8 cellular contexts compared by ENCODE assay signal in genomic region chr4:1348014-1348513, GRCh38. TPM values are rescaled to one million over a fixed set of nuclear protein-coding genes. Genes with fewer than 3 reads are reported as not detected.
A peak's percentile ranks its signal among the peaks of the same experiment; 100 is the strongest.
DNase-seq lines count a peak whose midpoint lies in the region; ATAC-seq, FAIRE-seq and TF ChIP-seq lines count a peak whose summit lies in the region.

No MANE protein-coding gene starts in this region.

- CTCF ChIA-PET in activated CD8-positive, alpha-beta T cell treated with anti-CD3 and anti-CD28 coated beads for 36 hours (lab: Charles Lee) = interaction anchor here (0.8 to 1.7 kb wide), 5 partner anchors 8 to 217 kb away, joined by 3 to 7 read pairs (median 5); no protein-coding TSS in a partner anchor

- H3K36me3 ChIP-seq in HAP-1 (replicated peaks) (peaks cover 18% of the 10 kb centered on the region), small intestine (ENCODE audit: control insufficient read depth in 2 of 2, insufficient read depth in 2 of 2, low read length in 2 of 2) (no peaks in the 10 kb centered on the region)

- H3K4me1 Mint-ChIP-seq in activated CD8-positive, alpha-beta T cell treated with anti-CD3 and anti-CD28 coated beads for 36 hours (ENCODE audit: low read depth) = peaks cover 40% of the 10 kb centered on the region

- H3K27ac Mint-ChIP-seq in activated CD8-positive, alpha-beta T cell treated with anti-CD3 and anti-CD28 coated beads for 36 hours = peak overlapping the region; percentile 90

- intact Hi-C loops in activated CD8-positive, alpha-beta T cell treated with anti-CD3 and anti-CD28 coated beads for 36 hours (cut with micrococcal nuclease) = no loop called here
- intact Hi-C loops in right cardiac atrium (cut with DNase I) = loop anchor here in 3 of 4 donors (5.0 to 10.0 kb wide), 3 partner anchors 53 to 216 kb away; no protein-coding TSS in a partner anchor

- FAIRE-seq in small intestine (lab: Jason Lieb, UNC) = no peak

- H3K4me3 Mint-ChIP-seq in activated CD8-positive, alpha-beta T cell treated with anti-CD3 and anti-CD28 coated beads for 36 hours = peak overlapping the region; percentile 84

- H3K4me1 ChIP-seq in HAP-1 = peaks cover 2% of the 10 kb centered on the region; the same call in 1 of the 2 replicates
- H3K4me1 ChIP-seq in right cardiac atrium (ENCODE audit: control insufficient read depth, insufficient read depth, low read length) = no peaks in the 10 kb centered on the region
- H3K4me1 ChIP-seq in small intestine (ENCODE audit: control insufficient read depth in 2 of 2, insufficient read depth in 1 of 2, low read depth in 1 of 2, low read length in 1 of 2) = peaks cover 0 to 3% of the 10 kb centered on the region in 2 donors

- in situ Hi-C loops in HAP-1 (cut with MboI; ENCODE audit: low sequenced_read_pairs) = no loop called here

- H3K9me3 ChIP-seq in HAP-1 = no peaks in the 10 kb centered on the region
- no peaks in the 10 kb centered on the region for H3K9me3 ChIP-seq in right cardiac atrium (ENCODE audit: control insufficient read depth, low read length)
- no peaks in the 10 kb centered on the region for H3K9me3 ChIP-seq in small intestine (ENCODE audit: control insufficient read depth, low read depth)

- H3K4me3 ChIP-seq in HAP-1 (peak overlapping the region; percentile 76), right cardiac atrium (ENCODE audit: low read length) (peak overlapping the region; percentile 46), small intestine (ENCODE audit: low read depth in 1 of 2, low read length in 2 of 2) (peak overlapping the region in 1 of 2 donors; percentile 78)

- H3K27me3 ChIP-seq in HAP-1 (ENCODE audit: low read depth) = no peaks in the 10 kb centered on the region
- no peaks in the 10 kb centered on the region for H3K27me3 ChIP-seq in right cardiac atrium (ENCODE audit: control insufficient read depth, insufficient read depth)
- no peaks in the 10 kb centered on the region for H3K27me3 ChIP-seq in small intestine (ENCODE audit: control insufficient read depth in 2 of 2, insufficient read depth in 2 of 2, low read length in 2 of 2)

- H3K27ac ChIP-seq in right cardiac atrium (ENCODE audit: low read length) (peak overlapping the region; percentile 65), small intestine (ENCODE audit: low read depth in 1 of 2, low read length in 1 of 2) (peak overlapping the region; percentile 97 to 98)

- ATAC-seq in activated CD8-positive, alpha-beta T cell treated with anti-CD3 and anti-CD28 coated beads for 36 hours = no peak
- ATAC-seq in right cardiac atrium (no peak), esophagus mucosa (no peak)

- no peaks in the 10 kb centered on the region for H3K27me3 Mint-ChIP-seq in activated CD8-positive, alpha-beta T cell treated with anti-CD3 and anti-CD28 coated beads for 36 hours

- no peaks in the 10 kb centered on the region for H3K9me3 Mint-ChIP-seq in activated CD8-positive, alpha-beta T cell treated with anti-CD3 and anti-CD28 coated beads for 36 hours

- no peak for TF ChIP-seq CTCF in activated CD8-positive, alpha-beta T cell treated with anti-CD3 and anti-CD28 coated beads for 36 hours (IDR thresholded peaks at IDR 0.05)

- WGBS in right cardiac atrium = 70% methylated on average over 12 of the region's 12 CpGs
- WGBS in small intestine, 3 donors = 48 to 62% (median 49%) methylated on average over 12 of the region's 12 CpGs

- H3K36me3 Mint-ChIP-seq in activated CD8-positive, alpha-beta T cell treated with anti-CD3 and anti-CD28 coated beads for 36 hours (ENCODE audit: low read depth) = no peaks in the 10 kb centered on the region

- POLR2A ChIA-PET in activated CD8-positive, alpha-beta T cell treated with anti-CD3 and anti-CD28 coated beads for 36 hours (lab: Charles Lee) = interaction anchor here (0.7 to 3.1 kb wide), 4 partner anchors 58 to 179 kb away, joined by 3 to 23 read pairs (median 4); partner anchors contain the start of genes CTBP1 and MAEA

- no peak for DNase-seq in HAP-1 (ENCODE audit: low spot score in 2 of 2)
- no peak for DNase-seq in activated CD8-positive, alpha-beta T cell treated with anti-CD3 and anti-CD28 coated beads for 36 hours
- peak; percentile 30 to 57 (median 49) for DNase-seq in right cardiac atrium
- DNase-seq in small intestine = no peak
- DNase-seq in mucosa of gallbladder (ENCODE audit: low spot score) = no peak
- no peak for DNase-seq in NCI-H1417 (lab: John Stamatoyannopoulos, UW)
- DNase-seq in RPMI8226 = no peak

RNA-seq across cellular contexts. Expression of gene UVSSA, which starts 1.1 kb away (rescaled TPM):
- 10 to 100 TPM; 18.6 to 20.2 TPM for total RNA-seq in activated CD8-positive, alpha-beta T cell treated with anti-CD3 and anti-CD28 coated beads for 36 hours
- 1 to 10 TPM; 7.7 to 8.8 (median 8.5) TPM for total RNA-seq in right cardiac atrium
- 5.0 TPM for polyA plus RNA-seq in right cardiac atrium
- 10 to 100 TPM in 1 of 3 donors, 1 to 10 TPM in 2; 8.5 to 10.5 (median 9.2) TPM for polyA plus RNA-seq in small intestine
- 11.0 TPM for total RNA-seq in esophagus mucosa
- 41.5 TPM for total RNA-seq in mucosa of gallbladder

RNA-seq across cellular contexts. Expression of gene NKX1-1, which starts 58.2 kb away (rescaled TPM):
- not detected for total RNA-seq in activated CD8-positive, alpha-beta T cell treated with anti-CD3 and anti-CD28 coated beads for 36 hours
- total RNA-seq in right cardiac atrium = not detected
- not detected for polyA plus RNA-seq in right cardiac atrium
- polyA plus RNA-seq in small intestine = not detected
- not detected for total RNA-seq in esophagus mucosa
- not detected for total RNA-seq in mucosa of gallbladder

RNA-seq across cellular contexts. Expression of gene MAEA, which starts 58.4 kb away (rescaled TPM):
- 10 to 100 TPM; 32.3 to 37.0 TPM for total RNA-seq in activated CD8-positive, alpha-beta T cell treated with anti-CD3 and anti-CD28 coated beads for 36 hours
- total RNA-seq in right cardiac atrium (10 to 100 TPM; 51.6 to 61.8 (median 59.2) TPM), esophagus mucosa (59.4 TPM), mucosa of gallbladder (78.0 TPM)
- polyA plus RNA-seq in right cardiac atrium (53.4 TPM), small intestine (10 to 100 TPM; 62.1 to 97.1 (median 69.4) TPM)

Comparison
In these comparisons a context has a peak if more than half of its experiments do, and no peak if none do; other contexts are left out.
1. DNase-seq: peak in right cardiac atrium (3 of 3); none in HAP-1 (0 of 2), activated CD8-positive, alpha-beta T cell treated with anti-CD3 and anti-CD28 coated beads for 36 hours (single experiment), small intestine (single experiment), mucosa of gallbladder (single experiment), NCI-H1417 (0 of 3) and RPMI8226 (single experiment).